8 cellular contexts compared by ENCODE assay signal in genomic region chr4:76690091-76690905, GRCh38.
DNase-seq lines count a peak whose midpoint lies in the region; ATAC-seq, FAIRE-seq and TF ChIP-seq lines count a peak whose summit lies in the region.

No MANE protein-coding gene starts in this region.

- peak overlapping the region; percentile 81 for H3K27ac ChIP-seq in duodenal mucosa (ENCODE audit: low read depth, low read length)

- peak overlapping the region; percentile 93 to 98 (median 95) for H3K4me3 Mint-ChIP-seq in nephron

- H3K27me3 ChIP-seq in duodenal mucosa (ENCODE audit: control insufficient read depth in 1 of 2, insufficient read depth in 2 of 2, low read length in 2 of 2): peaks cover 4 to 13% of the 10 kb centered on the region in 2 donors

- no peak for TF ChIP-seq CTCF in nephron (IDR thresholded peaks at IDR 0.05; ENCODE audit: unreplicated experiment in 3 of 3)

- no peaks in the 10 kb centered on the region for H3K36me3 Mint-ChIP-seq in nephron (ENCODE audit: low read depth)

- ATAC-seq in HG02798 (IDR thresholded peaks at IDR 0.05; ENCODE audit: poor library complexity, unreplicated experiment) (no peak), GM21737 (IDR thresholded peaks at IDR 0.05; ENCODE audit: unreplicated experiment) (no peak)

- H3K9me3 ChIP-seq in duodenal mucosa (ENCODE audit: control insufficient read depth in 1 of 2, low read length in 2 of 2): no peaks in the 10 kb centered on the region

- H3K9me3 Mint-ChIP-seq in nephron: no peaks in the 10 kb centered on the region

- H3K4me3 ChIP-seq in duodenal mucosa (ENCODE audit: low read depth in 1 of 2, low read length in 2 of 2): peak overlapping the region; percentile 71 to 81

- DNase-seq in DMS53 (lab: John Stamatoyannopoulos, UW) (peak; percentile 57), NCI-H1092 (lab: John Stamatoyannopoulos, UW) (peak; percentile 26), D341Med (ENCODE audit: low spot score) (no peak), frontal cortex (ENCODE audit: low spot score in 2 of 2) (no peak)

- peak overlapping the region; percentile 86 to 98 (median 87) for H3K27ac Mint-ChIP-seq in nephron

- no peaks in the 10 kb centered on the region for H3K27me3 Mint-ChIP-seq in nephron (ENCODE audit: low read depth)

- no peaks in the 10 kb centered on the region for H3K36me3 ChIP-seq in duodenal mucosa (ENCODE audit: control insufficient read depth in 1 of 2, insufficient read depth in 2 of 2, low read length in 2 of 2)

- peaks cover 51% of the 10 kb centered on the region for H3K4me1 Mint-ChIP-seq in nephron

- peak overlapping the region; percentile 79 to 95 for H3K9ac ChIP-seq in duodenal mucosa (ENCODE audit: low read depth in 1 of 2, low read length in 2 of 2)

- H3K4me1 ChIP-seq in duodenal mucosa (ENCODE audit: control insufficient read depth in 1 of 2, insufficient read depth in 2 of 2, low read length in 2 of 2): peaks cover 24 to 51% of the 10 kb centered on the region in 2 donors

- FAIRE-seq in frontal cortex (lab: Jason Lieb, UNC): no peak

Comparison
In these comparisons a context has a peak if more than half of its experiments do, and no peak if none do; other contexts are left out.
1. DNase-seq: peak in DMS53 (single experiment) and NCI-H1092 (single experiment); none in D341Med (single experiment) and frontal cortex (0 of 2).